In genomic region chr17:45306094-45306493, GRCh38 we compare ENCODE assay signal across 1 cellular context.
TF ChIP-seq lines count a peak whose summit lies in the region.

No MANE protein-coding gene starts in this region.

TF ChIP-seq in IMR-90, 13 proteins besides CTCF, POLR2A, EP300 and RAD21 (continued from another document):
- TF ChIP-seq NFE2L2 (IDR thresholded peaks at IDR 0.05; ENCODE audit: low read depth, low read length) (no peak), USF2 (IDR thresholded peaks at IDR 0.05; ENCODE audit: low read depth, low read length) (no peak), ELK1 (IDR thresholded peaks at IDR 0.05; ENCODE audit: borderline replicate concordance, low read depth, low read length) (no peak)
TF ChIP-seq in IMR-90: peak in this region for 0.
